Comparison of ENCODE assay signal across 17 cellular contexts in the genomic region with DNA sequence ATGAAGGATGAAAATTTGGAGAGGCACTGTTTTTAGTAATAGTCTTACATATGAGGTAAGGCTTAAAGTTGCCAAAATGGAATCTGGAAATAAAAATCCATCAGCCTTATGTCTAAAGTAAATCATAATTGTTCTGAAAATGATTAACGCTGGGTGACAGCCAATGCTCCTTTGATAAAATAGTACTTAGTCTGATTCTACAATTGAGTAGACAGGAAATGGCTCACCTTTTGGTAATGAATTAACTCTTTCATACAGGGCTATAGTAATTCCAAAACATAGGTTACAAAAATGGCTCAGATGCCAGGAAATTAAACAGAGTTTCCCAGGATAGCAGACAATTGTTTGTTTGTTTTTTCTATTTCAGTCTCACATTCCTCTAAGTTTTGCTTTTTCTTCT.
"Had no signal": no experiment of that assay in that cellular context is flagged by ENCODE, and none has a peak within 500 bp of the region (broad histone marks: within the 10 kb centered on the region; RNA-seq: fewer than 3 reads in every experiment).

No MANE protein-coding gene starts in this region.

- H3K27me3 ChIP-seq: neural progenitor cell, testis, uterus had no signal

- H3K9me3 ChIP-seq: left ventricle myocardium inferior, testis, uterus had no signal

- DNase-seq: activated CD4-positive, alpha-beta memory T cell treated with anti-CD3 and anti-CD28 coated beads, Interleukin-2, amount 10 ng/mL, durations not matched to agents 7 days and 5 days; activated CD4-positive, alpha-beta T cell treated with anti-CD3 and anti-CD28 coated beads for 48 hours; activated effector memory CD4-positive, alpha-beta T cell treated with anti-CD3 and anti-CD28 coated beads, Interleukin-2, amount 50 U/mL, for 16 hours; activated naive CD4-positive, alpha-beta T cell treated with anti-CD3 and anti-CD28 coated beads, Interleukin-2, amount 10 ng/mL, durations not matched to agents 7 days and 5 days; activated T-cell treated with anti-CD3 and anti-CD28 coated beads for 4 hours; cerebellar nuclear complex; foreskin fibroblast; kidney; left ventricle myocardium inferior; naive thymus-derived CD8-positive, alpha-beta T cell; stimulated activated CD4-positive, alpha-beta T cell treated with anti-CD3 and anti-CD28 coated beads, Interleukin-2, amount 100 ng/mL, for 48 hours; stimulated activated CD8-positive, alpha-beta memory T cell treated with anti-CD3 and anti-CD28 coated beads, Interleukin-4, amount 100 ng/mL, for 48 hours; stimulated activated naive B cell treated with anti-CD40 and anti-IgM and Interleukin-4, amounts not matched to agents 10 μg/mL and 1 μg/mL and 100 μg/mL, for 72 hours; testis; trophoblast cell; uterus had no signal

- H3K9ac ChIP-seq: neural progenitor cell had no signal

- FAIRE-seq: kidney had no signal

- ATAC-seq: naive thymus-derived CD8-positive, alpha-beta T cell; stimulated activated naive B cell treated with anti-CD40 and anti-IgM and Interleukin-4, amounts not matched to agents 10 μg/mL and 1 μg/mL and 100 μg/mL, for 72 hours had no signal

- H3K27ac ChIP-seq: left ventricle myocardium inferior, neural progenitor cell, testis, uterus had no signal

- H3K4me3 ChIP-seq: left ventricle myocardium inferior, neural progenitor cell, testis, uterus had no signal

- H3K36me3 ChIP-seq: left ventricle myocardium inferior, neural progenitor cell, uterus had no signal

- H2AFZ ChIP-seq: neural progenitor cell had no signal

- H3K4me2 ChIP-seq: neural progenitor cell had no signal

- H3K4me1 ChIP-seq: left ventricle myocardium inferior, neural progenitor cell, testis, uterus had no signal
